In genomic region chr4:131764730-131765129, GRCh38 we compare ENCODE assay signal across 21 cellular contexts.
"Had no signal": no experiment of that assay in that cellular context is flagged by ENCODE, and none has a peak within 500 bp of the region (broad histone marks: within the 10 kb centered on the region; RNA-seq: fewer than 3 reads in every experiment).

No MANE protein-coding gene starts in this region.

- H3K9me3 ChIP-seq: upper lobe of right lung had no signal

- H3K27ac ChIP-seq: upper lobe of right lung had no signal

- H3K36me3 Mint-ChIP-seq: activated naive CD4-positive, alpha-beta T cell treated with anti-CD3 and anti-CD28 coated beads, Interleukin-2, amount 50 U/mL, for 24 hours; brain; naive thymus-derived CD4-positive, alpha-beta T cell; WTC11 had no signal

- ATAC-seq: activated T-cell treated with anti-CD3 and anti-CD28 coated beads, Interleukin-2, amount 50 U/mL, for 4 hours; naive thymus-derived CD4-positive, alpha-beta T cell; upper lobe of right lung; WTC11 had no signal

- H3K27me3 Mint-ChIP-seq: activated naive CD4-positive, alpha-beta T cell treated with anti-CD3 and anti-CD28 coated beads, Interleukin-2, amount 50 U/mL, for 24 hours; naive thymus-derived CD4-positive, alpha-beta T cell; progenitor cell of endocrine pancreas had no signal

- H3K27ac Mint-ChIP-seq: activated naive CD4-positive, alpha-beta T cell treated with anti-CD3 and anti-CD28 coated beads, Interleukin-2, amount 50 U/mL, for 24 hours; activated T-helper 2 cell treated with anti-CD3 and anti-CD28 coated beads, Interferon-gamma antibody, Interleukin-2, Interleukin-4, amounts not matched to agents 10 μg/mL and 5 μg/mL and 100 μg/mL, durations not matched to agents 14 hours and 24 hours and 36 hours; brain; naive thymus-derived CD4-positive, alpha-beta T cell; progenitor cell of endocrine pancreas; T-helper 1 cell treated with Interleukin-12 subunit alpha and Interleukin-12 subunit beta and Interleukin-4 antibody, amounts not matched to agents 30 μg/mL and 1 μg/mL, for 36 hours; WTC11 had no signal

- H3K4me3 ChIP-seq: upper lobe of right lung had no signal

- H3K4me3 Mint-ChIP-seq: activated naive CD4-positive, alpha-beta T cell treated with anti-CD3 and anti-CD28 coated beads, Interleukin-2, amount 50 U/mL, for 24 hours; activated T-cell treated with anti-CD3 and anti-CD28 coated beads, Interleukin-2, amount 50 U/mL, for 4 hours; brain; naive thymus-derived CD4-positive, alpha-beta T cell; neural crest cell; T-helper 1 cell treated with Interleukin-12 subunit alpha and Interleukin-12 subunit beta and Interleukin-4 antibody, amounts not matched to agents 30 μg/mL and 1 μg/mL, for 36 hours; WTC11 had no signal

- H3K4me1 Mint-ChIP-seq: activated naive CD4-positive, alpha-beta T cell treated with anti-CD3 and anti-CD28 coated beads, Interleukin-2, amount 50 U/mL, for 24 hours; brain; naive thymus-derived CD4-positive, alpha-beta T cell; neural crest cell; WTC11 had no signal

- H3K4me1 ChIP-seq: upper lobe of right lung had no signal

- H3K9me3 Mint-ChIP-seq: activated naive CD4-positive, alpha-beta T cell treated with anti-CD3 and anti-CD28 coated beads, Interleukin-2, amount 50 U/mL, for 24 hours; activated T-cell treated with anti-CD3 and anti-CD28 coated beads, Interleukin-2, amount 50 U/mL, for 4 hours; activated T-helper 2 cell treated with anti-CD3 and anti-CD28 coated beads, Interferon-gamma antibody, Interleukin-2, Interleukin-4, amounts not matched to agents 10 μg/mL and 5 μg/mL and 100 μg/mL, durations not matched to agents 14 hours and 24 hours and 36 hours; neural crest cell; T-helper 1 cell treated with Interleukin-12 subunit alpha and Interleukin-12 subunit beta and Interleukin-4 antibody, amounts not matched to agents 30 μg/mL and 1 μg/mL, for 36 hours had no signal

- DNase-seq: activated CD4-positive, alpha-beta T cell treated with anti-CD3 and anti-CD28 coated beads, Interleukin-2, amount 50 U/mL, for 48 hours; activated CD8-positive, alpha-beta memory T cell treated with anti-CD3 and anti-CD28 coated beads, Interleukin-2, amount 50 U/mL, for 48 hours; activated T-cell treated with anti-CD3 and anti-CD28 coated beads, Interleukin-2, amount 50 U/mL, for 4 hours; anterior cingulate cortex; dermis blood vessel endothelial cell; effector CD8-positive, alpha-beta T cell; glutamatergic neuron; hypothalamus; naive thymus-derived CD4-positive, alpha-beta T cell; retina; stimulated activated CD4-positive, alpha-beta T cell treated with anti-CD3 and anti-CD28 coated beads, Interleukin-4, amount 100 ng/mL, for 24 hours; stimulated activated naive CD4-positive, alpha-beta T cell treated with Interleukin-2 at 50 U/mL for 16 hours; T1000; upper lobe of right lung had no signal

- H3K36me3 ChIP-seq: upper lobe of right lung had no signal

- H3K27me3 ChIP-seq: upper lobe of right lung had no signal
